1 cellular context compared by ENCODE assay signal in the genomic region with DNA sequence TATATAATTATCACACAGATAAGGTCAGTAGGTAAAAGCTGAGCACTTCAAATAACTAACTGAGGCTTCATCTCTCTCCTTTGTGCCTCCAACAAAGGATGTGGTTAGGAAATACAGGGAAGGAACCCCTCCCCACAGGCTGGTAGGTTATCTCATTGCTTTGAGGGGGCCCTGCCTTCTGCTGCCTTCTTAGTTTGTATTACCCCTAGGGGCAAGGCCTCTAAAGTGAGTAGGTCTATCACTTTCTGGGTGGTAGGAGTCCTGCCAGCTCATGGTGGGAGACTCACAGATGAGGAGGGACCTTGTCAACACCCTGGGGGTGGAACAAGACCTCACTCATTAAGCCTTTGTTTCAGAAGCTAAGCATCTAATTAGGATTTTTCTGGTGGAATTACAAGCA.
TF ChIP-seq lines count a peak whose summit lies in the region.

No MANE protein-coding gene starts in this region.

TF ChIP-seq in H1, 55 proteins besides CTCF, POLR2A, EP300 and RAD21:
- TF ChIP-seq SP1 (IDR thresholded peaks at IDR 0.05; ENCODE audit: low read depth, low read length) (no peak), RFX5 (IDR thresholded peaks at IDR 0.05; ENCODE audit: borderline replicate concordance, low read depth, low read length) (no peak), SIRT6 (IDR thresholded peaks at IDR 0.05; ENCODE audit: low read length) (no peak), HDAC2 (IDR thresholded peaks at IDR 0.05; ENCODE audit: borderline replicate concordance in 1 of 2, low read depth in 2 of 2, low read length in 2 of 2) (no peak), SP4 (IDR thresholded peaks at IDR 0.05; ENCODE audit: low read length) (no peak), BCL11A (IDR thresholded peaks at IDR 0.05; ENCODE audit: low read depth in 2 of 2, low read length in 2 of 2) (no peak), TAF7 (optimal IDR thresholded peaks at IDR 0.05; ENCODE audit: borderline replicate concordance, low read depth, low read length) (no peak), SRF (IDR thresholded peaks at IDR 0.05; ENCODE audit: low read depth, low read length) (no peak), TBP (IDR thresholded peaks at IDR 0.05; ENCODE audit: low read depth, low read length) (no peak), SUZ12 (IDR thresholded peaks at IDR 0.05; ENCODE audit: low read length) (no peak), POLR2AphosphoS5 (IDR thresholded peaks at IDR 0.05; ENCODE audit: low read depth, low read length) (no peak), ZNF274 (IDR thresholded peaks at IDR 0.05; ENCODE audit: borderline replicate concordance, extremely low read depth, low read length) (no peak), KDM4A (IDR thresholded peaks at IDR 0.05; ENCODE audit: low read depth, low read length, severe bottlenecking) (no peak)
- TF ChIP-seq, protein P1, sequence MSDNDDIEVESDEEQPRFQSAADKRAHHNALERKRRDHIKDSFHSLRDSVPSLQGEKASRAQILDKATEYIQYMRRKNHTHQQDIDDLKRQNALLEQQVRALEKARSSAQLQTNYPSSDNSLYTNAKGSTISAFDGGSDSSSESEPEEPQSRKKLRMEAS (IDR thresholded peaks at IDR 0.05), result no peak
